ENCODE assay signal across 22 cellular contexts in genomic region chr3:107990926-107991325, GRCh38.
"Had no signal": no experiment of that assay in that cellular context is flagged by ENCODE, and none has a peak within 500 bp of the region (broad histone marks: within the 10 kb centered on the region; RNA-seq: fewer than 3 reads in every experiment).

No MANE protein-coding gene starts in this region.

- H3K4me3 ChIP-seq: cardiac muscle cell, Peyer's patch, SJSA1 had no signal

- H3K27me3 ChIP-seq: brain microvascular endothelial cell, cardiac muscle cell, Peyer's patch, SJSA1 had no signal

- H3K27ac ChIP-seq: brain microvascular endothelial cell, cardiac muscle cell, Peyer's patch, SJSA1, VCaP had no signal

- DNase-seq: activated CD4-positive, alpha-beta memory T cell treated with anti-CD3 and anti-CD28 coated beads for 36 hours; activated CD4-positive, alpha-beta T cell treated with anti-CD3 and anti-CD28 coated beads, Interleukin-2, amount 10 ng/mL, durations not matched to agents 7 days and 5 days; activated CD4-positive, CD25-positive, alpha-beta regulatory T cell; activated CD8-positive, alpha-beta memory T cell treated with anti-CD3 and anti-CD28 coated beads for 24 hours; activated gamma-delta T cell; activated naive CD4-positive, alpha-beta T cell treated with anti-CD3 and anti-CD28 coated beads for 36 hours; activated T-cell treated with anti-CD3 and anti-CD28 coated beads, Interleukin-2, amount 50 U/mL, for 48 hours; brain microvascular endothelial cell; KG1; NCI-H1048; NCI-H1930; NCI-H2107; NCI-H446; NCI-H526; NCI-H82; Peyer's patch; SHP77; T-cell; T-helper 2 cell had no signal

- H3K36me3 ChIP-seq: brain microvascular endothelial cell, cardiac muscle cell, Peyer's patch, SJSA1 had no signal

- H3K9me3 ChIP-seq: Peyer's patch, SJSA1 had no signal
